In genomic region chr2:149536649-149537048, GRCh38 we compare ENCODE assay signal across 21 cellular contexts. TPM values are rescaled to one million over a fixed set of nuclear protein-coding genes. Genes with fewer than 3 reads are reported as not detected.
DNase-seq lines count a peak whose midpoint lies in the region; ATAC-seq and TF ChIP-seq lines count a peak whose summit lies in the region.
"Had no signal": no experiment of that assay in that cellular context is flagged by ENCODE, and none has a peak within 500 bp of the region (broad histone marks: within the 10 kb centered on the region; RNA-seq: fewer than 3 reads in every experiment).

No MANE protein-coding gene starts in this region.

- CTCF ChIA-PET in activated CD8-positive, alpha-beta memory T cell treated with anti-CD3 and anti-CD28 coated beads, Interleukin-2, amount 10 ng/mL, durations not matched to agents 7 days and 5 days (lab: Charles Lee) = interaction anchor here (1.0 kb wide), 1 partner anchor 25 kb away, joined by 4 read pairs; no protein-coding TSS in a partner anchor

- H3K4me3 Mint-ChIP-seq in T-helper 1 cell treated with Interleukin-12 subunit alpha and Interleukin-12 subunit beta and Interleukin-4 antibody, amounts not matched to agents 30 μg/mL and 1 μg/mL, for 36 hours = peak overlapping the region; percentile 30
- no peak overlapping the region for H3K4me3 Mint-ChIP-seq in activated CD8-positive, alpha-beta memory T cell treated with anti-CD3 and anti-CD28 coated beads, Interleukin-2, amount 10 ng/mL, durations not matched to agents 7 days and 5 days
- H3K4me3 Mint-ChIP-seq in nephron = no peak overlapping the region

- no peak overlapping the region; the same call in 1 of the 2 replicates for H2AFZ ChIP-seq in MM.1S (ENCODE audit: low read length)

- H3K4me1 Mint-ChIP-seq in T-helper 1 cell treated with Interleukin-12 subunit alpha and Interleukin-12 subunit beta and Interleukin-4 antibody, amounts not matched to agents 30 μg/mL and 1 μg/mL, for 36 hours (ENCODE audit: low read depth) = peaks cover 10% of the 10 kb centered on the region
- H3K4me1 Mint-ChIP-seq in activated CD8-positive, alpha-beta memory T cell treated with anti-CD3 and anti-CD28 coated beads, Interleukin-2, amount 10 ng/mL, durations not matched to agents 7 days and 5 days = peaks cover 14% of the 10 kb centered on the region
- peaks cover 18% of the 10 kb centered on the region for H3K4me1 Mint-ChIP-seq in nephron

- H4K20me1 ChIP-seq in MM.1S (ENCODE audit: insufficient read depth, low read length) = no peaks in the 10 kb centered on the region

- H3K27me3 Mint-ChIP-seq in T-helper 1 cell treated with Interleukin-12 subunit alpha and Interleukin-12 subunit beta and Interleukin-4 antibody, amounts not matched to agents 30 μg/mL and 1 μg/mL, for 36 hours (ENCODE audit: low read depth) = no peaks in the 10 kb centered on the region
- H3K27me3 Mint-ChIP-seq in activated CD8-positive, alpha-beta memory T cell treated with anti-CD3 and anti-CD28 coated beads, Interleukin-2, amount 10 ng/mL, durations not matched to agents 7 days and 5 days = no peaks in the 10 kb centered on the region
- no peaks in the 10 kb centered on the region for H3K27me3 Mint-ChIP-seq in nephron (ENCODE audit: low read depth)

- H3K4me1 ChIP-seq in MM.1S (ENCODE audit: low read length) (0 out of 2 replicates have a peak, but pooled peaks cover 3% of the 10 kb centered on the region), uterus (no peaks in the 10 kb centered on the region)

- DNase-seq in T-helper 1 cell = no peak
- no peak for DNase-seq in activated CD8-positive, alpha-beta memory T cell treated with anti-CD3 and anti-CD28 coated beads, Interleukin-2, amount 10 ng/mL, durations not matched to agents 7 days and 5 days
- DNase-seq in activated CD8-positive, alpha-beta memory T cell treated with anti-CD3 and anti-CD28 coated beads for 24 hours = no peak
- no peak for DNase-seq in MM.1S
- no peak for DNase-seq in NCI-H1436 treated with DMSO at 0.1 percent for 48 hours (lab: John Stamatoyannopoulos, UW)
- no peak for DNase-seq in uterus
- DNase-seq: EL, GF-D8, Kasumi-1, MG63, NCI-H1092, NCI-H1436, NCI-H1930, NCI-H226, NCI-H510A treated with DMSO at 0.1 percent for 48 hours, NCI-H748 treated with DMSO at 0.1 percent for 48 hours, SHP77 treated with DMSO at 0.1 percent for 48 hours had no signal

- TF ChIP-seq CTCF in MM.1S (IDR thresholded peaks at IDR 0.05; ENCODE audit: low read length) (no peak), nephron (IDR thresholded peaks at IDR 0.05; ENCODE audit: unreplicated experiment in 3 of 3) (no peak), uterus (IDR thresholded peaks at IDR 0.05) (no peak)

- no peaks in the 10 kb centered on the region for H3F3A ChIP-seq in MM.1S (ENCODE audit: insufficient read depth, low read length)

- H3K9ac ChIP-seq in MM.1S (ENCODE audit: low read length) = no peak overlapping the region

- no peaks in the 10 kb centered on the region for H3K36me3 Mint-ChIP-seq in T-helper 1 cell treated with Interleukin-12 subunit alpha and Interleukin-12 subunit beta and Interleukin-4 antibody, amounts not matched to agents 30 μg/mL and 1 μg/mL, for 36 hours (ENCODE audit: low read depth)
- peaks cover 6% of the 10 kb centered on the region for H3K36me3 Mint-ChIP-seq in activated CD8-positive, alpha-beta memory T cell treated with anti-CD3 and anti-CD28 coated beads, Interleukin-2, amount 10 ng/mL, durations not matched to agents 7 days and 5 days
- no peaks in the 10 kb centered on the region for H3K36me3 Mint-ChIP-seq in nephron (ENCODE audit: low read depth)

- H3K27me3 ChIP-seq in MM.1S (replicated peaks; ENCODE audit: insufficient read depth, low read length) = no peaks in the 10 kb centered on the region
- H3K27me3 ChIP-seq in uterus = no peaks in the 10 kb centered on the region
- H3K27me3 ChIP-seq: MG63 had no signal

- H3K27ac ChIP-seq in MM.1S (ENCODE audit: low read length) (no peak overlapping the region), uterus (no peak overlapping the region)
- H3K27ac ChIP-seq: C4-2B, RWPE1 had no signal

- no peaks in the 10 kb centered on the region for H3K9me2 ChIP-seq in MM.1S (replicated peaks; ENCODE audit: insufficient read depth, low read length)

- peak; percentile 40 for ATAC-seq in activated CD8-positive, alpha-beta memory T cell treated with anti-CD3 and anti-CD28 coated beads, Interleukin-2, amount 10 ng/mL, durations not matched to agents 7 days and 5 days

- H3K4me3 ChIP-seq in MM.1S (ENCODE audit: low read length) = no peak overlapping the region
- no peak overlapping the region for H3K4me3 ChIP-seq in uterus
- H3K4me3 ChIP-seq: MG63 had no signal

- no peak for TF ChIP-seq POLR2A in uterus (IDR thresholded peaks at IDR 0.05)

- H3K9me3 ChIP-seq in MM.1S (replicated peaks; ENCODE audit: insufficient read depth, low read length) = no peaks in the 10 kb centered on the region
- H3K9me3 ChIP-seq in uterus = no peaks in the 10 kb centered on the region
- H3K9me3 ChIP-seq: MG63 had no signal

- intact Hi-C loops in uterus (cut with DNase I; ENCODE audit: low total_unique reads) = no loop called here

- H3K9me3 Mint-ChIP-seq in T-helper 1 cell treated with Interleukin-12 subunit alpha and Interleukin-12 subunit beta and Interleukin-4 antibody, amounts not matched to agents 30 μg/mL and 1 μg/mL, for 36 hours = no peaks in the 10 kb centered on the region
- H3K9me3 Mint-ChIP-seq in activated CD8-positive, alpha-beta memory T cell treated with anti-CD3 and anti-CD28 coated beads, Interleukin-2, amount 10 ng/mL, durations not matched to agents 7 days and 5 days (ENCODE audit: low read depth) = no peaks in the 10 kb centered on the region
- H3K9me3 Mint-ChIP-seq in nephron = no peaks in the 10 kb centered on the region

- no peaks in the 10 kb centered on the region for H3K79me2 ChIP-seq in MM.1S (ENCODE audit: low read length)

- H3K4me2 ChIP-seq in MM.1S (ENCODE audit: low read depth, low read length) = peak overlapping the region; percentile 21; the same call in 1 of the 2 replicates

- no peaks in the 10 kb centered on the region for H3K36me3 ChIP-seq in MM.1S (replicated peaks; ENCODE audit: insufficient read depth, low read length)
- no peaks in the 10 kb centered on the region for H3K36me3 ChIP-seq in uterus
- H3K36me3 ChIP-seq: MG63 had no signal

- H3K27ac Mint-ChIP-seq in T-helper 1 cell treated with Interleukin-12 subunit alpha and Interleukin-12 subunit beta and Interleukin-4 antibody, amounts not matched to agents 30 μg/mL and 1 μg/mL, for 36 hours = peak overlapping the region; percentile 55
- H3K27ac Mint-ChIP-seq in activated CD8-positive, alpha-beta memory T cell treated with anti-CD3 and anti-CD28 coated beads, Interleukin-2, amount 10 ng/mL, durations not matched to agents 7 days and 5 days = peak overlapping the region; percentile 85
- H3K27ac Mint-ChIP-seq in nephron = peak overlapping the region; percentile 29 to 95 (median 85)

RNA-seq across cellular contexts. Expression of gene MMADHC, which starts 50.9 kb away (rescaled TPM):
- 100 to 1,000 TPM in 1 of 2 experiments, 10 to 100 TPM in 1; 82.1 to 111 TPM for total RNA-seq in activated CD8-positive, alpha-beta memory T cell treated with anti-CD3 and anti-CD28 coated beads, Interleukin-2, amount 10 ng/mL, durations not matched to agents 7 days and 5 days
- total RNA-seq in uterus = 100 to 1,000 TPM in 3 of 4 donors, 10 to 100 TPM in 1; 72.9 to 128 (median 106) TPM
